8 cellular contexts compared by ENCODE assay signal in genomic region chr2:171523969-171524401, GRCh38. TPM values are rescaled to one million over a fixed set of nuclear protein-coding genes. Genes with fewer than 3 reads are reported as not detected.
DNase-seq lines count a peak whose midpoint lies in the region; ATAC-seq and TF ChIP-seq lines count a peak whose summit lies in the region.

No MANE protein-coding gene starts in this region.

- in situ Hi-C loops in G401 (cut with HindIII; ENCODE audit: low sequenced_read_pairs): no loop called here

- peak overlapping the region; percentile 87 for H3K4me3 ChIP-seq in AG04449 (ENCODE audit: low read depth, low read length)
- H3K4me3 ChIP-seq in HUES48 (ENCODE audit: low read depth, low read length): peak overlapping the region; percentile 90

- ATAC-seq in HG02885 (IDR thresholded peaks at IDR 0.05; ENCODE audit: poor library complexity, unreplicated experiment): no peak

- peaks cover 22% of the 10 kb centered on the region for H3K4me1 Mint-ChIP-seq in mesothelial cell of epicardium

- no peaks in the 10 kb centered on the region for H3K9me3 Mint-ChIP-seq in mesothelial cell of epicardium

- CTCF ChIA-PET in AG04449 (lab: Yijun Ruan, JAX): interaction anchor here (1.2 to 1.4 kb wide), 2 partner anchors 10 to 50 kb away, joined by 3 read pairs; no protein-coding TSS in a partner anchor

- H3K4me1 ChIP-seq in HUES48 (ENCODE audit: control insufficient read depth, insufficient read depth, low read length): peaks cover 19% of the 10 kb centered on the region

- peaks cover 7% of the 10 kb centered on the region for H3K36me3 Mint-ChIP-seq in mesothelial cell of epicardium

- peak overlapping the region; percentile 92 for H3K27ac Mint-ChIP-seq in mesothelial cell of epicardium

- H3K9me3 ChIP-seq in HUES48 (ENCODE audit: control insufficient read depth, insufficient read depth, low read length): no peaks in the 10 kb centered on the region

- peaks cover 14% of the 10 kb centered on the region for H3K27me3 ChIP-seq in HUES48 (ENCODE audit: control insufficient read depth, insufficient read depth, low read length)

- H3K27ac ChIP-seq in HUES48 (ENCODE audit: low read depth, low read length): peak overlapping the region; percentile 69
- H3K27ac ChIP-seq in cingulate gyrus (ENCODE audit: low read depth, low read length): peak overlapping the region; percentile 91

- DNase-seq in AG04449 (ENCODE audit: low read depth, low spot score) (no peak), mesothelial cell of epicardium (ENCODE audit: low spot score in 2 of 2, unreplicated experiment in 2 of 2) (no peak), G401 (ENCODE audit: low spot score) (no peak), NCI-H2081 treated with DMSO at 0.1 percent for 48 hours (lab: John Stamatoyannopoulos, UW) (no peak)
- DNase-seq in central memory CD4-positive, alpha-beta T cell: no peak

- peaks cover 18% of the 10 kb centered on the region for H3K27me3 Mint-ChIP-seq in mesothelial cell of epicardium (ENCODE audit: low read depth)

- no peaks in the 10 kb centered on the region for H3K36me3 ChIP-seq in HUES48 (ENCODE audit: control insufficient read depth, insufficient read depth, low read length)

- no peak for TF ChIP-seq CTCF in AG04449 (IDR thresholded peaks at IDR 0.05; ENCODE audit: insufficient read depth, low read length, missing control alignments)
- TF ChIP-seq CTCF in mesothelial cell of epicardium (IDR thresholded peaks at IDR 0.05; ENCODE audit: unreplicated experiment): no peak

- POLR2A ChIA-PET in AG04449 (lab: Yijun Ruan, JAX): interaction anchor here (2.7 to 3.5 kb wide), 2 partner anchors 8 to 41 kb away, joined by 10 to 16 read pairs; no protein-coding TSS in a partner anchor

- peak overlapping the region; percentile 94 for H3K4me3 Mint-ChIP-seq in mesothelial cell of epicardium

- peak overlapping the region; percentile 40 for H3K9ac ChIP-seq in HUES48 (ENCODE audit: low read depth, low read length)

RNA-seq across cellular contexts. Expression of gene CYBRD1, which starts 1.7 kb away (rescaled TPM):
- 44.6 to 47.7 TPM (median 46.7 TPM) in 3 replicates for total RNA-seq in mesothelial cell of epicardium
- 21.7 and 26.2 TPM in 2 replicates for total RNA-seq in G401 (2014; rRNA removed; shearing (Covaris generic))
